ENCODE assay signal across 24 cellular contexts in the genomic region with DNA sequence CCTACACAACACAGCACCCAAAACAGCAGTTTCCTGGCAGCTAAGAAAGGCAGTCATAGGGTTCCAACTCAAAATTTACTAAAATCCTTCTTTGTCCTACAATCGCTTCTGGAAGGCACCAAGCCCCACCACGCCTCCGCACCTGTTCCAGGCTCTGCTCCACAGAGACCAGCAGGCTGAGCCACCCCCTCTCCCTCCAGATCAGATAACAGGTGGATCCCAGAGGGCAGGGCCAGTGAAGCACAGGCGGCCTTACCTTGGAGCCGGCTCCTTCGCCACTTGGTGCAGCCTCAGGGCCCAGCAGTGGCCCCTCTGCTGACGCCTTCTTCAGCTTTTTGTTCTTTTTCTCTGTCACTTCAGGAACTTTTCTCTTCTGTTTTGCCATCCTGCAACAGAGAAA. TPM values are rescaled to one million over a fixed set of nuclear protein-coding genes. Genes with fewer than 3 reads are reported as not detected.
"Had no signal": no experiment of that assay in that cellular context is flagged by ENCODE, and none has a peak within 500 bp of the region (broad histone marks: within the 10 kb centered on the region; RNA-seq: fewer than 3 reads in every experiment).

No MANE protein-coding gene starts in this region.

- ATAC-seq: activated T-cell treated with anti-CD3 and anti-CD28 coated beads, Interleukin-2, amount 50 U/mL, for 4 hours; activated T-helper 17 cell treated with anti-CD3 and anti-CD28 coated beads, Interleukin-2, amount 50 U/mL, for 72 hours; effector memory CD8-positive, alpha-beta T cell; gastroesophageal sphincter; left colon had no signal

- H3K4me1 Mint-ChIP-seq: activated CD4-positive, alpha-beta memory T cell treated with anti-CD3 and anti-CD28 coated beads, Interleukin-2, amount 10 ng/mL, durations not matched to agents 7 days and 5 days; activated CD4-positive, alpha-beta T cell treated with anti-CD3 and anti-CD28 coated beads, Interleukin-2, amount 10 ng/mL, durations not matched to agents 24 days and 14 days; activated T-helper 17 cell treated with anti-CD3 and anti-CD28 coated beads, Interleukin-2, amount 50 U/mL, for 72 hours had no signal

- H3K9me3 Mint-ChIP-seq: activated CD4-positive, alpha-beta T cell treated with anti-CD3 and anti-CD28 coated beads, Interleukin-2, amount 10 ng/mL, durations not matched to agents 24 days and 14 days; activated T-cell treated with anti-CD3 and anti-CD28 coated beads, Interleukin-2, amount 50 U/mL, for 4 hours; activated T-helper 17 cell treated with anti-CD3 and anti-CD28 coated beads, Interleukin-2, amount 50 U/mL, for 72 hours; effector memory CD8-positive, alpha-beta T cell had no signal

- H3K4me3 Mint-ChIP-seq: activated CD4-positive, alpha-beta memory T cell treated with anti-CD3 and anti-CD28 coated beads, Interleukin-2, amount 10 ng/mL, durations not matched to agents 7 days and 5 days; activated CD4-positive, alpha-beta T cell treated with anti-CD3 and anti-CD28 coated beads, Interleukin-2, amount 10 ng/mL, durations not matched to agents 24 days and 14 days; activated naive CD8-positive, alpha-beta T cell; activated T-cell treated with anti-CD3 and anti-CD28 coated beads, Interleukin-2, amount 50 U/mL, for 4 hours; activated T-helper 17 cell treated with anti-CD3 and anti-CD28 coated beads, Interleukin-2, amount 50 U/mL, for 72 hours; brain; effector memory CD8-positive, alpha-beta T cell; nephron had no signal

- H3K27ac Mint-ChIP-seq: activated CD4-positive, alpha-beta memory T cell treated with anti-CD3 and anti-CD28 coated beads, Interleukin-2, amount 10 ng/mL, durations not matched to agents 7 days and 5 days; activated CD4-positive, alpha-beta T cell treated with anti-CD3 and anti-CD28 coated beads, Interleukin-2, amount 10 ng/mL, durations not matched to agents 24 days and 14 days; activated naive CD8-positive, alpha-beta T cell; activated T-helper 17 cell treated with anti-CD3 and anti-CD28 coated beads, Interleukin-2, amount 50 U/mL, for 72 hours; effector memory CD8-positive, alpha-beta T cell; nephron had no signal

- FAIRE-seq: keratinocyte, small intestine had no signal

- DNase-seq: activated CD4-positive, alpha-beta memory T cell treated with anti-CD3 and anti-CD28 coated beads, Interleukin-2, amount 10 ng/mL, durations not matched to agents 7 days and 5 days; activated CD4-positive, alpha-beta T cell treated with anti-CD3 and anti-CD28 coated beads, Interleukin-2, amount 10 ng/mL, durations not matched to agents 24 days and 14 days; activated CD4-positive, CD25-positive, alpha-beta regulatory T cell treated with anti-CD3 and anti-CD28 coated beads, Interleukin-2, amount 50 U/mL, for 72 hours; activated naive CD4-positive, alpha-beta T cell; activated T-cell treated with anti-CD3 and anti-CD28 coated beads, Interleukin-2, amount 50 U/mL, for 4 hours; adrenal gland; cortex of kidney; effector memory CD8-positive, alpha-beta T cell; hippocampal formation; left colon; mesenchymal stem cell; retina; sigmoid colon; small intestine; stimulated activated CD4-positive, alpha-beta T cell treated with anti-CD3 and anti-CD28 coated beads, Interleukin-1b, Interleukin-23, amount 100 ng/mL, for 48 hours; stimulated activated naive CD4-positive, alpha-beta T cell; T-helper 2 cell; tibial artery had no signal

- H3K27me3 Mint-ChIP-seq: activated CD4-positive, alpha-beta memory T cell treated with anti-CD3 and anti-CD28 coated beads, Interleukin-2, amount 10 ng/mL, durations not matched to agents 7 days and 5 days; activated CD4-positive, alpha-beta T cell treated with anti-CD3 and anti-CD28 coated beads, Interleukin-2, amount 10 ng/mL, durations not matched to agents 24 days and 14 days; activated naive CD8-positive, alpha-beta T cell; activated T-helper 17 cell treated with anti-CD3 and anti-CD28 coated beads, Interleukin-2, amount 50 U/mL, for 72 hours; brain; effector memory CD8-positive, alpha-beta T cell had no signal

RNA-seq across cellular contexts. Expression of a gene that starts 39.1 kb away (rescaled TPM):
- total RNA-seq: activated CD4-positive, alpha-beta T cell treated with anti-CD3 and anti-CD28 coated beads, Interleukin-2, amount 10 ng/mL, durations not matched to agents 24 days and 14 days had no signal
